In the genomic region with DNA sequence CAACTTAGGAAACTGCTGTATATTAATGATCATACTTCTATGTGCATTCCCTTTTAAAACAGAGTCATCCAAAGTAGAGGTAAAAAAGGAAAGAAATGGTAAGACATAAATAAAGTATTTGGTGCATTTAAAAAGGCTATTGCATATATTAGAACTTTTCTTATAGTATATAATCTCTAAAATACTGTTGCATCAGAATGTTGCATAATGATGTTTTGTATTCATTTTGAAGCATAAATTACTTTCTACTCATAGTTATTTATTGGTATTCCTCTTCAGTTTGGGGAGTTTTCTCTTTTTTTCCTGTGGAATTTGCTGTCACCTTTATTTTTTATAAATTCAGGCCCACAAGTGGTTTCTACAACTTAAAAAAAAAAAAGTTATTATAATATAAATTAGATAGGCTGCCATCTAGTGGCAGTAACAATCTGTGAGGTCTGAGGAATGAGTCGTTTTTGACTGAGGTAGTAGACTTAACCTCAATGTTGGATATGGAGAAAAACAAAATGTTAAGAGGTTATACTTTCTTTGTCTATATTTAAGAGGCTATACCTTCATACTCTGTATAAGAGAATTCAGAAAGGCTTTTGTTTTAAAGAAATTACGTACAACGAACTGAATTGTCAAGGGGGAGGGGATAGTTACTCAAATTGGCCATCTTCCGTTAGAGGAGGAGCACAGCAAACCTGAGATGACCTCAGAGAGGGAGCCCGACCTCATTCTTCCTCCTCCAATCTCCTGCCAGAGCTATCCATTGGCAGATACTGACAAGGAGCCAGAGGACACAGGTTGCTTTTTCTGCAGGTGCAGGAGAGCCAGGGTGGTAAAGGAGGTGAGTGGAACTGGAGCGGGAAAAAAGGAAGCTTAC, we compare ENCODE assay signal across 8 cellular contexts. TPM values are rescaled to one million over a fixed set of nuclear protein-coding genes. Genes with fewer than 3 reads are reported as not detected.
A peak's percentile ranks its signal among the peaks of the same experiment; 100 is the strongest.
DNase-seq lines count a peak whose midpoint lies in the region; ATAC-seq and TF ChIP-seq lines count a peak whose summit lies in the region.

No MANE protein-coding gene starts in this region.

- H3K4me2 ChIP-seq in mammary epithelial cell (ENCODE audit: insufficient read depth, low read depth, low read length) = peak overlapping the region; percentile 12

- WGBS in mammary epithelial cell (ENCODE audit: low coverage, missing lambda C conversion rate) = 15% methylated on average over 6 of the region's 6 CpGs

- no peak overlapping the region for H3K4me3 ChIP-seq in mammary epithelial cell (replicated peaks in 1 of 3; ENCODE audit: insufficient read depth in 1 of 3, low read depth in 2 of 3, low read length in 3 of 3)

- DNase-seq in EH (ENCODE audit: low read depth) (peak; percentile 60), RPMI7951 (ENCODE audit: low read depth) (peak; percentile 57), mammary epithelial cell (peak; percentile 19), iris pigment epithelial cell (ENCODE audit: low read depth) (peak; percentile 44), superior temporal gyrus (ENCODE audit: extremely low spot score) (peak; percentile 89)

- H3K27ac ChIP-seq in 22Rv1 (no peak overlapping the region), mammary epithelial cell (ENCODE audit: insufficient read depth, low read depth, low read length) (no peak overlapping the region)

- H4K20me1 ChIP-seq in mammary epithelial cell (ENCODE audit: insufficient read depth, low read length) = no peaks in the 10 kb centered on the region

- TF ChIP-seq CTCF in 22Rv1 (IDR thresholded peaks at IDR 0.05) (peak; percentile 79), mammary epithelial cell (conservative IDR thresholded peaks at IDR 0.05 in 1 of 2, IDR thresholded peaks at IDR 0.05 in 1 of 2; ENCODE audit: extremely low read depth in 1 of 2, insufficient read depth in 1 of 2, low read depth in 1 of 2, low read length in 2 of 2) (peak; percentile 48)

- H3K9me3 ChIP-seq in mammary epithelial cell (replicated peaks; ENCODE audit: insufficient read depth, low read length) = no peaks in the 10 kb centered on the region

- no peaks in the 10 kb centered on the region for H3K4me1 ChIP-seq in mammary epithelial cell (ENCODE audit: insufficient read depth, low read length)

- H3K27me3 ChIP-seq in mammary epithelial cell (ENCODE audit: insufficient read depth, low read length) = no peaks in the 10 kb centered on the region

- in situ Hi-C loops in mammary epithelial cell (cut with MboI; ENCODE audit: low sequenced_read_pairs in 2 of 2) = no loop called here

- no TSS peak for BruUV-seq in mammary epithelial cell (replicated peaks; lab: Mats Ljungman, UMichigan)

- no peak overlapping the region for H3K9ac ChIP-seq in mammary epithelial cell (ENCODE audit: insufficient read depth, low read length)

- no peaks in the 10 kb centered on the region for H3K36me3 ChIP-seq in mammary epithelial cell (ENCODE audit: insufficient read depth, low read length)

- intact Hi-C loops in mammary epithelial cell (cut with micrococcal nuclease) = loop anchor here (1.0 kb wide), 2 partner anchors 24 to 37 kb away; partner anchors contain the start of genes ANKAR and ASNSD1

- peak overlapping the region; percentile 7 for H2AFZ ChIP-seq in mammary epithelial cell (ENCODE audit: low read depth, low read length)

- peak; percentile 55 for ATAC-seq in HG03139 (IDR thresholded peaks at IDR 0.05; ENCODE audit: unreplicated experiment)
- no peak for ATAC-seq in GM21528 (IDR thresholded peaks at IDR 0.05; ENCODE audit: low FRiP score, unreplicated experiment)

- no peaks in the 10 kb centered on the region for H3K79me2 ChIP-seq in mammary epithelial cell (ENCODE audit: insufficient read depth, low read length)

- CTCF ChIA-PET in mammary epithelial cell (lab: Charles Lee; ENCODE audit: low non-redundant PET) = interaction anchor here (0.6 to 0.7 kb wide), 2 partner anchors 38 to 328 kb away, joined by 7 to 11 read pairs; no protein-coding TSS in a partner anchor

- dilution Hi-C loops in mammary epithelial cell (cut with HindIII; ENCODE audit: low sequenced_read_pairs) = no loop called here

RNA-seq across cellular contexts. Expression of gene ANKAR, which starts 23.8 kb away (rescaled TPM):
- total RNA-seq in RPMI7951 (2014; rRNA removed; shearing (Covaris generic)) = 3.8 and 5.6 TPM in 2 replicates
- 1 to 10 TPM; 2.5 to 6.7 TPM for total RNA-seq in mammary epithelial cell
- 0.42 TPM for polyA plus RNA-seq in mammary epithelial cell
- polyA minus RNA-seq in mammary epithelial cell = not detected

RNA-seq across cellular contexts. Expression of gene ASNSD1, which starts 37.0 kb away (rescaled TPM):
- 74.8 and 81.6 TPM in 2 replicates for total RNA-seq in RPMI7951 (2014; rRNA removed; shearing (Covaris generic))
- 10 to 100 TPM; 24.2 to 43.3 TPM for total RNA-seq in mammary epithelial cell
- 19.1 TPM for polyA plus RNA-seq in mammary epithelial cell
- 26.2 TPM for polyA minus RNA-seq in mammary epithelial cell

Comparison
In these comparisons a context has a peak if more than half of its experiments do, and no peak if none do; other contexts are left out.
1. DNase-seq: peak in every context shown above with its lines; median percentile 89 in superior temporal gyrus; 60 in EH; 57 in RPMI7951; 44 in iris pigment epithelial cell; 19 in mammary epithelial cell.